ENCODE assay signal across 26 cellular contexts in genomic region chr1:240747907-240748306, GRCh38.
"Had no signal": no experiment of that assay in that cellular context is flagged by ENCODE, and none has a peak within 500 bp of the region (broad histone marks: within the 10 kb centered on the region; RNA-seq: fewer than 3 reads in every experiment).

No MANE protein-coding gene starts in this region.

- H3K36me3 ChIP-seq: stomach, suprapubic skin, thoracic aorta, thyroid gland, tibial artery, tibial nerve, transverse colon, upper lobe of left lung, upper lobe of right lung, uterus, vagina had no signal

- H3K27ac ChIP-seq: stomach, suprapubic skin, testis, thoracic aorta, thyroid gland, tibial artery, tibial nerve, transverse colon, upper lobe of left lung, upper lobe of right lung, uterus, vagina had no signal

- ATAC-seq: stimulated activated effector memory CD8-positive, alpha-beta T cell treated with anti-CD3 and anti-CD28 coated beads, Interleukin-12 subunit alpha, Interleukin-12 subunit beta, amount 100 ng/mL, for 72 hours; stimulated activated memory B cell treated with anti-CD40 and anti-IgM and Interleukin-4, amounts not matched to agents 10 μg/mL and 1 μg/mL and 100 μg/mL, for 72 hours; stimulated activated naive B cell treated with anti-CD40 and anti-IgM and Interleukin-4, amounts not matched to agents 10 μg/mL and 1 μg/mL and 100 μg/mL, for 72 hours; stimulated activated naive CD8-positive, alpha-beta T cell treated with anti-CD3 and anti-CD28 coated beads, Interleukin-15, amount 100 ng/mL, for 72 hours; stimulated activated naive CD8-positive, alpha-beta T cell treated with anti-CD3 and anti-CD28 coated beads, Interleukin-15, Interleukin-2, amounts not matched to agents 100 U/mL and 50 U/mL, for 24 hours; upper lobe of right lung had no signal

- H3K4me3 ChIP-seq: stomach, suprapubic skin, testis, thoracic aorta, thyroid gland, tibial artery, tibial nerve, transverse colon, upper lobe of left lung, upper lobe of right lung, uterus, vagina had no signal

- DNase-seq: stimulated activated CD4-positive, alpha-beta T cell treated with anti-CD3 and anti-CD28 coated beads, Interleukin-2, amount 100 ng/mL, for 48 hours; stimulated activated CD4-positive, alpha-beta T cell treated with anti-CD3 and anti-CD28 coated beads, Interleukin-4, amount 100 ng/mL, for 1 hour; stimulated activated CD4-positive, alpha-beta T cell treated with anti-CD3 and anti-CD28 coated beads, Interleukin-4, amount 100 ng/mL, for 24 hours; stimulated activated CD4-positive, alpha-beta T cell treated with anti-CD3 and anti-CD28 coated beads, Interleukin-4, amount 100 ng/mL, for 4 hours; stimulated activated CD8-positive, alpha-beta memory T cell treated with anti-CD3 and anti-CD28 coated beads, Interleukin-4, amount 100 ng/mL, for 48 hours; stimulated activated naive B cell treated with anti-CD40 and anti-IgM and Interleukin-4, amounts not matched to agents 10 μg/mL and 1 μg/mL and 100 μg/mL, for 72 hours; stimulated activated naive CD4-positive, alpha-beta T cell; stimulated activated naive CD4-positive, alpha-beta T cell treated with Interleukin-2 at 50 U/mL for 16 hours; stimulated activated naive CD8-positive, alpha-beta T cell treated with anti-CD3 and anti-CD28 coated beads, Interleukin-15, amount 100 ng/mL, for 72 hours; stimulated activated naive CD8-positive, alpha-beta T cell treated with anti-CD3 and anti-CD28 coated beads, Interleukin-15, Interleukin-2, amounts not matched to agents 100 U/mL and 50 U/mL, for 24 hours; stomach; substantia nigra; testis; thyroid gland; tibial artery; transverse colon; trophoblast cell; upper lobe of left lung; upper lobe of right lung; uterus had no signal

- H3K9me3 ChIP-seq: stomach, suprapubic skin, testis, thoracic aorta, thyroid gland, tibial artery, tibial nerve, transverse colon, upper lobe of left lung, upper lobe of right lung, uterus, vagina had no signal

- H3K4me1 ChIP-seq: stomach, suprapubic skin, testis, thyroid gland, tibial artery, tibial nerve, transverse colon, upper lobe of left lung, upper lobe of right lung, uterus, vagina had no signal
